In the genomic region with DNA sequence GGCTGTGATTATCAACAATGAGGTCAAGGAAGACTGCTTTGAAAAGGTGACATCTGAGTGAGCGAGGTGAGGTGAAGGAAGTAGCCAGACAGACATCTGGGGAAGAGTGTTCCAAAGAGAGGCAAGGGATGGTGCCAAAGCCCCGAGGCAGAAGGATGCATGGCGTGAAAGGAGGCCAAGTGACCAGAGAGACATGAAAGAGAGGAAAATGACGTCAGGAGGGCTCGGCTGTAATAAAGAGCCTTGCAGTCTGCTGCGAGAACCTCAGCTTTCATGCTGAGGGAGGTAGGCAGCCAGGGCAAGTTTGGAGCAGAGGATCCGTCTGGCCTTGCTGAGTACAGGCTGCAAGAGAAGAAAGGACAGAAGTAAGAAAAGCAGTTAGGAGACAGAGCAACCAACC, we compare ENCODE assay signal across 13 cellular contexts. TPM values are rescaled to one million over a fixed set of nuclear protein-coding genes. Genes with fewer than 3 reads are reported as not detected.
DNase-seq lines count a peak whose midpoint lies in the region; ATAC-seq and TF ChIP-seq lines count a peak whose summit lies in the region.
"Had no signal": no experiment of that assay in that cellular context is flagged by ENCODE, and none has a peak within 500 bp of the region (broad histone marks: within the 10 kb centered on the region; RNA-seq: fewer than 3 reads in every experiment).

No MANE protein-coding gene starts in this region.

- H3K4me3 ChIP-seq in esophagus muscularis mucosa: no peak overlapping the region
- no peak overlapping the region for H3K4me3 ChIP-seq in upper lobe of right lung
- H3K4me3 ChIP-seq in thyroid gland (replicated peaks in 1 of 3): no peak overlapping the region
- H3K4me3 ChIP-seq: right lobe of liver had no signal

- H3K4me1 ChIP-seq in esophagus muscularis mucosa (peaks cover 78 to 94% (median 90%) of the 10 kb centered on the region in 4 donors), upper lobe of right lung (peaks cover 37% of the 10 kb centered on the region), thyroid gland (peaks cover 43 to 67% of the 10 kb centered on the region in 2 donors)

- TF ChIP-seq POLR2A in esophagus muscularis mucosa (IDR thresholded peaks at IDR 0.05; ENCODE audit: low read depth) (no peak), thyroid gland (IDR thresholded peaks at IDR 0.05) (no peak)

- intact Hi-C loops in esophagus muscularis mucosa (cut with DNase I) (no loop called here), upper lobe of right lung (cut with DNase I) (no loop called here), thyroid gland (cut with DNase I) (no loop called here)

- no peak overlapping the region for H3K4me3 Mint-ChIP-seq in activated naive CD4-positive, alpha-beta T cell treated with anti-CD3 and anti-CD28 coated beads, Interleukin-2, amount 10 ng/mL, durations not matched to agents 7 days and 5 days
- H3K4me3 Mint-ChIP-seq in WTC11: no peak overlapping the region
- H3K4me3 Mint-ChIP-seq: dendritic cell treated with granulocyte-macrophage colony-stimulating factor and Interleukin-4, amounts not matched to agents 40 ng/mL and 50 ng/mL, for 4 days had no signal

- POLR2A ChIA-PET in WTC11 (lab: Charles Lee): interaction anchor here (0.6 kb wide), 1 partner anchor 69 kb away, joined by 3 read pairs; no protein-coding TSS in a partner anchor

- peaks cover 91% of the 10 kb centered on the region for H3K4me1 Mint-ChIP-seq in activated naive CD4-positive, alpha-beta T cell treated with anti-CD3 and anti-CD28 coated beads, Interleukin-2, amount 10 ng/mL, durations not matched to agents 7 days and 5 days
- peaks cover 92% of the 10 kb centered on the region for H3K4me1 Mint-ChIP-seq in WTC11

- no peaks in the 10 kb centered on the region for H3K9me3 Mint-ChIP-seq in activated naive CD4-positive, alpha-beta T cell treated with anti-CD3 and anti-CD28 coated beads, Interleukin-2, amount 10 ng/mL, durations not matched to agents 7 days and 5 days
- H3K9me3 Mint-ChIP-seq in WTC11: no peaks in the 10 kb centered on the region
- H3K9me3 Mint-ChIP-seq: dendritic cell treated with granulocyte-macrophage colony-stimulating factor and Interleukin-4, amounts not matched to agents 40 ng/mL and 50 ng/mL, for 4 days had no signal

- CTCF ChIA-PET in activated naive CD4-positive, alpha-beta T cell treated with anti-CD3 and anti-CD28 coated beads, Interleukin-2, amount 10 ng/mL, durations not matched to agents 7 days and 5 days (lab: Charles Lee): interaction anchor here (1.0 kb wide), 1 partner anchor 9 kb away, joined by 3 read pairs; no protein-coding TSS in a partner anchor
- CTCF ChIA-PET in WTC11 (lab: Charles Lee): no interaction called here

- WGBS in esophagus muscularis mucosa: 82% methylated on average over 7 of the region's 7 CpGs
- WGBS in thyroid gland, 2 donors: 81 to 88% methylated on average over 7 of the region's 7 CpGs

- no peaks in the 10 kb centered on the region for H3K27me3 ChIP-seq in esophagus muscularis mucosa
- no peaks in the 10 kb centered on the region for H3K27me3 ChIP-seq in upper lobe of right lung
- H3K27me3 ChIP-seq in thyroid gland: no peaks in the 10 kb centered on the region
- H3K27me3 ChIP-seq: right lobe of liver had no signal

- H3K27ac Mint-ChIP-seq in activated naive CD4-positive, alpha-beta T cell treated with anti-CD3 and anti-CD28 coated beads, Interleukin-2, amount 10 ng/mL, durations not matched to agents 7 days and 5 days: peak overlapping the region; percentile 5
- peak overlapping the region; percentile 62 for H3K27ac Mint-ChIP-seq in WTC11
- H3K27ac Mint-ChIP-seq: dendritic cell treated with granulocyte-macrophage colony-stimulating factor and Interleukin-4, amounts not matched to agents 40 ng/mL and 50 ng/mL, for 4 days had no signal

- no peak overlapping the region for H3K27ac ChIP-seq in esophagus muscularis mucosa (replicated peaks in 1 of 4)
- H3K27ac ChIP-seq in upper lobe of right lung: peak overlapping the region; percentile 7
- no peak overlapping the region for H3K27ac ChIP-seq in thyroid gland
- H3K27ac ChIP-seq: right lobe of liver had no signal

- no peak for DNase-seq in activated naive CD4-positive, alpha-beta T cell treated with anti-CD3 and anti-CD28 coated beads, Interleukin-2, amount 10 ng/mL, durations not matched to agents 7 days and 5 days
- no peak for DNase-seq in activated naive CD4-positive, alpha-beta T cell (lab: John Stamatoyannopoulos, UW)
- DNase-seq in WTC11 (ENCODE audit: low spot score) (no peak), esophagus muscularis mucosa (ENCODE audit: extremely low spot score) (peak; percentile 78), upper lobe of right lung (no peak), thyroid gland (no peak), NOMO-1 (lab: John Stamatoyannopoulos, UW; ENCODE audit: unreplicated experiment in 2 of 2) (no peak), GOT3 (lab: John Stamatoyannopoulos, UW) (no peak)
- DNase-seq: H7; NCI-H1105; right lobe of liver; stimulated activated CD4-positive, alpha-beta T cell treated with anti-CD3 and anti-CD28 coated beads, Interleukin-2, amount 100 ng/mL, for 48 hours had no signal

- no peaks in the 10 kb centered on the region for H3K9me3 ChIP-seq in esophagus muscularis mucosa
- no peaks in the 10 kb centered on the region for H3K9me3 ChIP-seq in upper lobe of right lung
- no peaks in the 10 kb centered on the region for H3K9me3 ChIP-seq in thyroid gland
- H3K9me3 ChIP-seq: right lobe of liver had no signal

- H3K36me3 ChIP-seq in esophagus muscularis mucosa: no peaks in the 10 kb centered on the region
- H3K36me3 ChIP-seq in upper lobe of right lung: no peaks in the 10 kb centered on the region
- no peaks in the 10 kb centered on the region for H3K36me3 ChIP-seq in thyroid gland
- H3K36me3 ChIP-seq: right lobe of liver had no signal

- H3K27me3 Mint-ChIP-seq in activated naive CD4-positive, alpha-beta T cell treated with anti-CD3 and anti-CD28 coated beads, Interleukin-2, amount 10 ng/mL, durations not matched to agents 7 days and 5 days: no peaks in the 10 kb centered on the region
- no peaks in the 10 kb centered on the region for H3K27me3 Mint-ChIP-seq in WTC11 (ENCODE audit: low read depth)
- H3K27me3 Mint-ChIP-seq: dendritic cell treated with granulocyte-macrophage colony-stimulating factor and Interleukin-4, amounts not matched to agents 40 ng/mL and 50 ng/mL, for 4 days had no signal

- H3K36me3 Mint-ChIP-seq in activated naive CD4-positive, alpha-beta T cell treated with anti-CD3 and anti-CD28 coated beads, Interleukin-2, amount 10 ng/mL, durations not matched to agents 7 days and 5 days: peaks cover 53% of the 10 kb centered on the region
- H3K36me3 Mint-ChIP-seq in WTC11: no peaks in the 10 kb centered on the region

- TF ChIP-seq EP300 in esophagus muscularis mucosa (IDR thresholded peaks at IDR 0.05): no peak

- ATAC-seq in WTC11: 0 out of 2 replicates have a peak, but pooled peaks have one; percentile 10
- ATAC-seq in upper lobe of right lung: no peak
- ATAC-seq: right lobe of liver had no signal

- TF ChIP-seq CTCF in WTC11 (IDR thresholded peaks at IDR 0.05) (no peak), esophagus muscularis mucosa (IDR thresholded peaks at IDR 0.05) (no peak), upper lobe of right lung (IDR thresholded peaks at IDR 0.05) (no peak), thyroid gland (IDR thresholded peaks at IDR 0.05) (no peak)

TF ChIP-seq in WTC11, 78 proteins besides CTCF, POLR2A, EP300 and RAD21:
- TF ChIP-seq MXD4 (CRISPR knock-in tag; IDR thresholded peaks at IDR 0.05; ENCODE audit: borderline replicate concordance) (no peak), E2F4 (CRISPR knock-in tag; IDR thresholded peaks at IDR 0.05; ENCODE audit: borderline replicate concordance, low read depth) (no peak), SP1 (CRISPR knock-in tag; conservative IDR thresholded peaks at IDR 0.05) (no peak), ZNF317 (CRISPR knock-in tag; IDR thresholded peaks at IDR 0.05; ENCODE audit: borderline replicate concordance, low read depth) (no peak), NFYB (CRISPR knock-in tag; conservative IDR thresholded peaks at IDR 0.05; ENCODE audit: low read depth) (no peak)

RNA-seq across cellular contexts. Expression of gene FOXO1, which starts 50.8 kb away (rescaled TPM):
- 34.3 to 37.9 TPM (median 34.4 TPM) in 3 replicates for total RNA-seq in WTC11 (2021)
- total RNA-seq in esophagus muscularis mucosa: 10 to 100 TPM; 65.6 to 87.4 (median 78.5) TPM
- 29.4 TPM for total RNA-seq in upper lobe of right lung
- total RNA-seq in thyroid gland: 10 to 100 TPM; 65.2 to 92.9 (median 70.0) TPM
